In the genomic region with DNA sequence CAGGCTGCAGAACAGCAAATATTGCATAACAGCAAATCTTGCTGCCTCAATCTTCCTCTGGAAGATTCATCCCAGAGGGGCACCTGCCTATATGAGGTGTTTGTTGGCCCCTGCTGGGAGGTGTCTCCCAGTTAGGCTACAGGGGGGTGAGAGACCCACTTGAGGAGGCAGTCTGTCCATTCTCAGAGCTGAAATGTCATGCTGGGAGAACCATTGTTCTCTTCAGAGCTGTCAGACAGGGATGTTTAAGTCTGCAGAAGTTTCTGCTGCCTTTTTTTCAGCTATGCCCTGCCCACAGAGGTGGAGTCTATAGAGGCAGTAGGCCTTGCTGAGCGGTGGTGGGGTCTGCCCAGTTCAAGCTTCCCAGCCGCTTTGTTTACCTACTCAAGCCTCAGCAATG, we compare ENCODE assay signal across 5 cellular contexts.
A peak's percentile ranks its signal among the peaks of the same experiment; 100 is the strongest.
DNase-seq lines count a peak whose midpoint lies in the region; ATAC-seq and TF ChIP-seq lines count a peak whose summit lies in the region.
"Not testable (repeated sequence)": the region's sequence is repeated elsewhere in the genome, so short reads cannot be mapped to it uniquely, and the experiment has no call there.

No MANE protein-coding gene starts in this region.

- peak overlapping the region; percentile 54 for H4K8ac ChIP-seq in mesenchymal stem cell (ENCODE audit: low read length)
- not testable (repeated sequence) for H4K8ac ChIP-seq in mesendoderm (ENCODE audit: low read depth, low read length)
- H4K8ac ChIP-seq in neuronal stem cell (ENCODE audit: low read depth, low read length) = peak overlapping the region; percentile 82

- not testable (repeated sequence) for H3K4me1 Mint-ChIP-seq in endodermal cell

- not testable (repeated sequence) for H3K27ac ChIP-seq in endodermal cell (ENCODE audit: low read depth, low read length); mesenchymal stem cell (ENCODE audit: low read length, poor library complexity, severe bottlenecking); mesendoderm (ENCODE audit: low read depth, low read length); neuronal stem cell (replicated peaks; ENCODE audit: low read length)

- not testable (repeated sequence) for H3K9ac ChIP-seq in endodermal cell (ENCODE audit: extremely low read depth, low read length, poor library complexity, severe bottlenecking); mesenchymal stem cell (ENCODE audit: low read length); mesendoderm (ENCODE audit: low read length); neuronal stem cell (ENCODE audit: low read depth, low read length, poor library complexity)

- not testable (repeated sequence) for H3K27me3 Mint-ChIP-seq in endodermal cell (ENCODE audit: insufficient read depth)

- not testable (repeated sequence) for H3K36me3 Mint-ChIP-seq in endodermal cell (ENCODE audit: low read depth)

- TF ChIP-seq CTCF in endodermal cell (conservative IDR thresholded peaks at IDR 0.05) = not testable (repeated sequence)

- H3K4me3 Mint-ChIP-seq in endodermal cell = not testable (repeated sequence)

- H3K27me3 ChIP-seq in endodermal cell (ENCODE audit: control insufficient read depth, insufficient read depth, low read length, poor library complexity, severe bottlenecking); mesenchymal stem cell (ENCODE audit: control insufficient read depth in 1 of 2, insufficient read depth in 1 of 2, low read length in 2 of 2); mesendoderm (ENCODE audit: insufficient read depth, low read length, poor library complexity); neuronal stem cell (ENCODE audit: control insufficient read depth in 3 of 3, insufficient read depth in 3 of 3, low read depth in 1 of 3, low read length in 3 of 3): not testable (repeated sequence)

- not testable (repeated sequence) for H3K23ac ChIP-seq in mesenchymal stem cell (ENCODE audit: low read length in 2 of 2); mesendoderm (ENCODE audit: low read length); neuronal stem cell (ENCODE audit: low read depth, low read length, poor library complexity)

- not testable (repeated sequence) for H3K79me2 ChIP-seq in mesendoderm (ENCODE audit: control insufficient read depth, insufficient read depth, low read length)

- not testable (repeated sequence) for H3K4me2 ChIP-seq in mesenchymal stem cell (ENCODE audit: low read length, poor library complexity, severe bottlenecking); mesendoderm (ENCODE audit: low read length); neuronal stem cell (ENCODE audit: insufficient read depth, low read length, poor library complexity, severe bottlenecking)

- not testable (repeated sequence) for H3K4me1 ChIP-seq in endodermal cell (ENCODE audit: control insufficient read depth, insufficient read depth, low read length); mesenchymal stem cell (ENCODE audit: control insufficient read depth, insufficient read depth, low read depth, low read length); mesendoderm (ENCODE audit: control insufficient read depth, low read depth, low read length); neuronal stem cell (ENCODE audit: control insufficient read depth in 2 of 2, insufficient read depth in 1 of 2, low read depth in 1 of 2, low read length in 2 of 2)

- not testable (repeated sequence) for H3K36me3 ChIP-seq in endodermal cell (ENCODE audit: control insufficient read depth, insufficient read depth, low read length); mesenchymal stem cell (ENCODE audit: control insufficient read depth in 1 of 2, insufficient read depth in 2 of 2, low read depth in 1 of 2, low read length in 2 of 2); mesendoderm (ENCODE audit: control insufficient read depth, insufficient read depth, low read length); neuronal stem cell (replicated peaks in 1 of 2; ENCODE audit: control insufficient read depth in 2 of 2, insufficient read depth in 2 of 2, low read length in 2 of 2)

- peaks cover 29% of the 10 kb centered on the region for H3K9me3 Mint-ChIP-seq in endodermal cell

- H3K18ac ChIP-seq in mesenchymal stem cell (ENCODE audit: low read depth in 1 of 2, low read length in 2 of 2); mesendoderm (ENCODE audit: low read length); neuronal stem cell (ENCODE audit: low read length): not testable (repeated sequence)

- not testable (repeated sequence) for H2BK120ac ChIP-seq in mesenchymal stem cell (ENCODE audit: low read depth, low read length); mesendoderm (ENCODE audit: low read depth, low read length); neuronal stem cell (ENCODE audit: low read depth, low read length)

- peak; percentile 62 for DNase-seq in endodermal cell
- DNase-seq in mesenchymal stem cell; neuronal stem cell (ENCODE audit: low spot score): not testable (repeated sequence)
- DNase-seq in mesendoderm = peak; percentile 59

- ATAC-seq in esophagus mucosa = peak; percentile 20

- H2AFZ ChIP-seq in mesenchymal stem cell (ENCODE audit: low read depth, low read length); neuronal stem cell (ENCODE audit: low read length): not testable (repeated sequence)

- H3K14ac ChIP-seq in mesenchymal stem cell (ENCODE audit: low read length in 2 of 2); neuronal stem cell (ENCODE audit: low read length): not testable (repeated sequence)

- not testable (repeated sequence) for H3K56ac ChIP-seq in mesendoderm (ENCODE audit: low read length)

- H2BK12ac ChIP-seq in mesenchymal stem cell (ENCODE audit: low read length in 2 of 2); neuronal stem cell (ENCODE audit: low read length): not testable (repeated sequence)

- not testable (repeated sequence) for H3K4ac ChIP-seq in mesenchymal stem cell (ENCODE audit: low read depth in 1 of 2, low read length in 2 of 2); mesendoderm (ENCODE audit: low read depth, low read length); neuronal stem cell (ENCODE audit: low read length)

- H2BK5ac ChIP-seq in mesenchymal stem cell (ENCODE audit: low read depth, low read length, poor library complexity, severe bottlenecking); mesendoderm (ENCODE audit: low read length); neuronal stem cell (ENCODE audit: low read length): not testable (repeated sequence)

- not testable (repeated sequence) for H3K27ac Mint-ChIP-seq in endodermal cell

- not testable (repeated sequence) for H4K5ac ChIP-seq in mesendoderm (ENCODE audit: low read length)

- H3K79me1 ChIP-seq in mesenchymal stem cell (replicated peaks; ENCODE audit: low read length, poor library complexity, severe bottlenecking); mesendoderm (ENCODE audit: low read length); neuronal stem cell (ENCODE audit: low read depth, low read length): not testable (repeated sequence)

- peaks cover 20% of the 10 kb centered on the region for H3K9me3 ChIP-seq in endodermal cell (ENCODE audit: control insufficient read depth, low read length)
- H3K9me3 ChIP-seq in mesenchymal stem cell (ENCODE audit: control insufficient read depth, low read length); neuronal stem cell (replicated peaks in 1 of 2; ENCODE audit: control insufficient read depth in 2 of 2, insufficient read depth in 1 of 2, low read depth in 1 of 2, low read length in 2 of 2): not testable (repeated sequence)

- WGBS in endodermal cell (ENCODE audit: insufficient coverage in 1 of 2, insufficient read length in 1 of 2), 2 experiments = 75% methylated on average over 2 of the region's 2 CpGs; no CpG with 5 or more reads in 1 of the 2 experiments
- WGBS in mesenchymal stem cell = 85% methylated on average over 2 of the region's 2 CpGs
- WGBS in mesendoderm (ENCODE audit: extremely low coverage, insufficient coverage, low lambda C conversion rate) = no CpG with 5 or more reads among the region's 2 CpGs
- WGBS in neuronal stem cell (ENCODE audit: extremely low coverage in 2 of 2, insufficient read length in 2 of 2, insufficient replicate concordance in 1 of 2), 2 donors = no CpG with 5 or more reads among the region's 2 CpGs

- not testable (repeated sequence) for H2BK15ac ChIP-seq in mesenchymal stem cell (ENCODE audit: low read depth, poor library complexity, severe bottlenecking); mesendoderm (replicated peaks; ENCODE audit: low read depth); neuronal stem cell (ENCODE audit: low read length)

- not testable (repeated sequence) for H4K91ac ChIP-seq in mesenchymal stem cell (ENCODE audit: low read length); neuronal stem cell (ENCODE audit: low read depth, low read length, poor library complexity)

- not testable (repeated sequence) for H3K4me3 ChIP-seq in endodermal cell (ENCODE audit: low read length); mesenchymal stem cell (ENCODE audit: insufficient read depth in 1 of 2, low read depth in 1 of 2, low read length in 2 of 2); mesendoderm (ENCODE audit: low read length); neuronal stem cell (ENCODE audit: low read length in 2 of 2)

- H2AK5ac ChIP-seq in mesenchymal stem cell (ENCODE audit: low read length, severe bottlenecking); mesendoderm (ENCODE audit: low read length); neuronal stem cell (ENCODE audit: low read depth, low read length): not testable (repeated sequence)
